In the genomic region with DNA sequence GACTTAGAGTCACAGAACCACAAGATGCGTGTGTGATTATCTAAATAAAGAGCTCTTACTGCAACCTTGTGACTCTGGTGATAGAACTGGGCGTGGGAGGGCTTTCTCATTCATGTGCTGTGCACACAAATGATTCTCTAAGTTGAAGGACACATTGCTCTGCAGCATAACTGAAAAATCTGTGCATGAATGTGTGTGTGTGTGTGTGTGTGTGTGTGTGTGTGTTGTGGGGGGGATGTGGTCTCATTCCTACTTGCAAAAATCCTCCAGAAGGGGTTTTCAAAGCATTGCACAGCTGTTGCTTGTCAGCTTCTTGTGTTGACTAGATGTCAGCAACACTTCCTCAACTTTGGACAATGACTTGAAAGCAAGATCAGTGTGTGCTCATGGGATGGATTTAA, we compare ENCODE assay signal across 10 cellular contexts.
DNase-seq lines count a peak whose midpoint lies in the region; ATAC-seq and TF ChIP-seq lines count a peak whose summit lies in the region.
"Had no signal": no experiment of that assay in that cellular context is flagged by ENCODE, and none has a peak within 500 bp of the region (broad histone marks: within the 10 kb centered on the region; RNA-seq: fewer than 3 reads in every experiment).

No MANE protein-coding gene starts in this region.

- peak; percentile 72 for DNase-seq in GM12865 (ENCODE audit: low read depth)
- DNase-seq in amniotic epithelial cell (ENCODE audit: low read depth), result peak; percentile 41
- peak; percentile 30 for DNase-seq in medulla oblongata (ENCODE audit: extremely low spot score)
- no peak for DNase-seq in COLO668 (lab: John Stamatoyannopoulos, UW; ENCODE audit: unreplicated experiment)
- no peak for DNase-seq in NK-92 treated with Interleukin-12 subunit alpha and Interleukin-12 subunit beta, amount 100 ng/mL, for 24 hours (lab: John Stamatoyannopoulos, UW)
- DNase-seq: activated CD4-positive, alpha-beta T cell treated with anti-CD3 and anti-CD28 coated beads, Interleukin-2, amount 50 U/mL, for 1 hour; central memory CD4-positive, alpha-beta T cell had no signal

- ATAC-seq in HG02870 (IDR thresholded peaks at IDR 0.05; ENCODE audit: unreplicated experiment) (peak; percentile 30), GM19467 (IDR thresholded peaks at IDR 0.05; ENCODE audit: unreplicated experiment) (no peak), HG03135 (IDR thresholded peaks at IDR 0.05; ENCODE audit: unreplicated experiment) (no peak)

- no peak overlapping the region; the same call in 1 of the 2 replicates for H3K4me3 ChIP-seq in GM12865 (ENCODE audit: low read depth, low read length)

- TF ChIP-seq CTCF in GM12865 (IDR thresholded peaks at IDR 0.05; ENCODE audit: insufficient read depth, low read depth, low read length, missing control alignments), result no peak

Comparison
In these comparisons a context has a peak if more than half of its experiments do, and no peak if none do; other contexts are left out.
1. DNase-seq: peak in GM12865 (single experiment), amniotic epithelial cell (single experiment) and medulla oblongata (single experiment); none in COLO668 (single experiment) and NK-92 treated with Interleukin-12 subunit alpha and Interleukin-12 subunit beta, amount 100 ng/mL, for 24 hours (single experiment).